Comparison of ENCODE assay signal across 8 cellular contexts in the genomic region with DNA sequence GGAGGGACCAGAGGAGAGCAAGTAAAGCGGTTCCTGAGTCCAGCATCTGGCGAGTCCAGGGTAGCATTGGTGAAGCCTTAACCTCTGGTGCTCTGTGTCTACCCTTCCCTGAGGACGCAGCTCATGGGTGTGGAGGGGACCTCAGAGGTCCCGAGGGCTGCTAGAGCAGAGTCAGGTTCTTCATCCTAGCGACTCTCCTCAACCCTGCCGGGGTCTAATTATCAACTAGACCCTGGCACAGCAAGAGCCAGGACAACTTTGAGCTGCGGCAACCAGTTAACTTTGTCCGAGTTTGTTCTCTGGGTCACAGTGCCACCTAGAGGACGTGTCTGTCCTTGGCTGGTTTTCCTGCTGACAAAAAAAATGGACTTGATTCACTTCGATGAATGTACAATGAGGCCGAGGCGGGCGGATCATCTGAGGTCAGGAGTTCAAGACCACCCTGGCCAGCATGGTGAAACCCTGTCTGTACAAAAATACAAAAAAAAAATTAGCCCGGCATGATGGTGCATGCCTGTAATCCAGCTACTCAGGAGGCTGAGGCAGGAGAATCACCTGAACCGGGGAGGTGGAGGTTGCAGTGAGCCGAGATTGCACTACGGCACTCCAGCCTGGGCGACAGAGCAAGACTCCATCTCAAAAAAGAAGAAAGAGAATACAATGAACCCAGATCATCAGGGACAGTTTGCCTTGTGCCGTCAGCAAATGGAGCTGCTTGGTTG. TPM values are rescaled to one million over a fixed set of nuclear protein-coding genes. Genes with fewer than 3 reads are reported as not detected.
DNase-seq lines count a peak whose midpoint lies in the region; ATAC-seq and TF ChIP-seq lines count a peak whose summit lies in the region.

No MANE protein-coding gene starts in this region.

- no peak overlapping the region for H3K56ac ChIP-seq in H9 (ENCODE audit: insufficient read length, low read depth, low read length)

- peaks cover 3% of the 10 kb centered on the region for H3K36me3 ChIP-seq in kidney epithelial cell (ENCODE audit: control insufficient read depth, insufficient read depth, low read length)

- H3K14ac ChIP-seq in H9 (ENCODE audit: insufficient read depth, low read length), result no peak overlapping the region

- ATAC-seq in HG03039 (IDR thresholded peaks at IDR 0.05; ENCODE audit: unreplicated experiment), result no peak

- H2AK5ac ChIP-seq in H9 (ENCODE audit: insufficient read length, low read length), result no peak overlapping the region

- peak; percentile 87 for DNase-seq in AG20443 (ENCODE audit: low spot score)
- peak; percentile 82 for DNase-seq in H9
- peak; percentile 61 for DNase-seq in NCI-H345 treated with DMSO at 0.1 percent for 48 hours (lab: John Stamatoyannopoulos, UW; ENCODE audit: unreplicated experiment)
- peak; percentile 69 to 75 for DNase-seq in activated CD4-positive, alpha-beta T cell treated with anti-CD3 and anti-CD28 coated beads for 24 hours (ENCODE audit: low read depth in 2 of 2)
- peak; percentile 83 for DNase-seq in cerebellum (ENCODE audit: low spot score)
- peak; percentile 52 for DNase-seq in kidney epithelial cell (ENCODE audit: low read depth)
- DNase-seq in stimulated activated CD4-positive, alpha-beta T cell treated with anti-CD3 and anti-CD28 coated beads, Interleukin-15, amount 100 ng/mL, for 48 hours (ENCODE audit: low read depth in 2 of 2), result peak; percentile 57 to 75

- H3K36me3 Mint-ChIP-seq in H9 (ENCODE audit: insufficient read depth in 1 of 3, low read depth in 3 of 3), result peaks cover 22 to 49% (median 39%) of the 10 kb centered on the region in 3 experiments; a peak in 6 of 7 replicates

- H3K4me1 ChIP-seq in H9 (ENCODE audit: insufficient read depth, low read length), result peaks cover 9% of the 10 kb centered on the region; the same call in 1 of the 2 replicates

- H3K23ac ChIP-seq in H9 (ENCODE audit: insufficient read length, low read depth, low read length), result no peak overlapping the region

- no peaks in the 10 kb centered on the region for H3K9me3 ChIP-seq in H9 (ENCODE audit: control insufficient read depth, low read depth, low read length)

- H3K18ac ChIP-seq in H9 (ENCODE audit: insufficient read length, low read depth, low read length), result no peak overlapping the region

- no peaks in the 10 kb centered on the region for H3K23me2 ChIP-seq in H9 (ENCODE audit: insufficient read length, low read depth, low read length, poor library complexity, severe bottlenecking)

- no peak overlapping the region for H2BK12ac ChIP-seq in H9 (ENCODE audit: insufficient read length, low read depth, low read length)

- no peak overlapping the region for H3K9ac ChIP-seq in H9 (ENCODE audit: extremely low read depth, insufficient read length, low read length)

- no peaks in the 10 kb centered on the region for H3K9me3 Mint-ChIP-seq in H9

- no peak overlapping the region for H4K5ac ChIP-seq in H9 (ENCODE audit: insufficient read length, low read depth, low read length)

- H3K27me3 ChIP-seq in H9 (ENCODE audit: insufficient read depth, low read length), result no peaks in the 10 kb centered on the region
- H3K27me3 ChIP-seq in kidney epithelial cell (ENCODE audit: control insufficient read depth, insufficient read depth, low read length), result no peaks in the 10 kb centered on the region

- H4K91ac ChIP-seq in H9 (ENCODE audit: insufficient read length, low read depth, low read length), result peak overlapping the region; percentile 6

- no peak overlapping the region for H3T11ph ChIP-seq in H9 (ENCODE audit: low read length)

- H4K20me1 ChIP-seq in H9 (ENCODE audit: control insufficient read depth, insufficient read depth, insufficient read length), result no peaks in the 10 kb centered on the region

- peak overlapping the region in 1 of 2 experiments; percentile 26; a peak in 1 of 5 replicates for H3K4me3 Mint-ChIP-seq in H9

- peaks cover 4% of the 10 kb centered on the region; the same call in 1 of the 2 replicates for H3K79me2 ChIP-seq in H9 (ENCODE audit: insufficient read depth, low read length)

- H3K79me1 ChIP-seq in H9 (ENCODE audit: insufficient read depth, low read depth, low read length, poor library complexity, severe bottlenecking), result no peaks in the 10 kb centered on the region

- H3K27ac Mint-ChIP-seq in H9, result peak overlapping the region; percentile 97 to 99 (median 98)

- H2BK20ac ChIP-seq in H9 (ENCODE audit: low read depth, low read length, poor library complexity, severe bottlenecking), result no peak overlapping the region

- H3K4me1 Mint-ChIP-seq in H9, result peaks cover 47 to 49% of the 10 kb centered on the region in 2 experiments

- H2BK5ac ChIP-seq in H9 (ENCODE audit: insufficient read length, low read length), result no peak overlapping the region

- H3K4me2 ChIP-seq in H9 (ENCODE audit: insufficient read depth, insufficient read length, low read length), result no peak overlapping the region

- no peak overlapping the region for H2AFZ ChIP-seq in H9 (ENCODE audit: low read length)

- WGBS in H9 (ENCODE audit: extremely low coverage, insufficient read length, low lambda C conversion rate), result no CpG with 5 or more reads among the region's 19 CpGs

- peak overlapping the region; percentile 21 for H3K27ac ChIP-seq in H9 (ENCODE audit: insufficient read length, low read depth, low read length)

- no peak overlapping the region for H2BK120ac ChIP-seq in H9 (ENCODE audit: low read depth, low read length, poor library complexity, severe bottlenecking)

- no peaks in the 10 kb centered on the region for H3K27me3 Mint-ChIP-seq in H9 (ENCODE audit: low read depth)

- H3K4ac ChIP-seq in H9 (ENCODE audit: low read depth, low read length), result no peak overlapping the region

- no peak overlapping the region for H4K8ac ChIP-seq in H9 (replicated peaks; ENCODE audit: insufficient read length, low read depth, low read length)

- H3K4me3 ChIP-seq in kidney epithelial cell (ENCODE audit: low read depth, low read length), result no peak overlapping the region

- TF ChIP-seq CTCF in H9 (conservative IDR thresholded peaks at IDR 0.05), result peak; percentile 91
- peak; percentile 76 for TF ChIP-seq CTCF in kidney epithelial cell (IDR thresholded peaks at IDR 0.05; ENCODE audit: insufficient read depth, low read length, poor library complexity, severe bottlenecking)

- H2BK15ac ChIP-seq in H9 (ENCODE audit: low read depth, low read length), result no peak overlapping the region

RNA-seq across cellular contexts. Expression of gene TSSK6, which starts 24.9 kb away (rescaled TPM):
- total RNA-seq in H9 (2021), result 2.6 and 2.8 TPM in 2 replicates
- 1.2 TPM for total RNA-seq in cerebellum
- 3.4 and 6.4 TPM in 2 replicates for total RNA-seq in kidney epithelial cell

RNA-seq across cellular contexts. Expression of gene NDUFA13, which starts 25.6 kb away (rescaled TPM):
- total RNA-seq in H9 (2021) (489 and 509 TPM in 2 replicates), cerebellum (70.6 TPM), kidney epithelial cell (58.8 and 127 TPM in 2 replicates)

RNA-seq across cellular contexts. Expression of gene YJEFN3, which starts 38.3 kb away (rescaled TPM):
- total RNA-seq in H9 (2021) (15.7 and 16.6 TPM in 2 replicates), cerebellum (2.8 TPM), kidney epithelial cell (2.1 and 4.3 TPM in 2 replicates)

RNA-seq across cellular contexts. Expression of gene CILP2, which starts 47.7 kb away (rescaled TPM):
- 5.9 and 6.4 TPM in 2 replicates for total RNA-seq in H9 (2021)
- 0.64 TPM for total RNA-seq in cerebellum
- total RNA-seq in kidney epithelial cell, result 0.07 TPM in 1 of 2 replicates, not detected in the other
